In genomic region chr1:29842130-29842529, GRCh38 we compare ENCODE assay signal across 31 cellular contexts.
"Had no signal": no experiment of that assay in that cellular context is flagged by ENCODE, and none has a peak within 500 bp of the region (broad histone marks: within the 10 kb centered on the region; RNA-seq: fewer than 3 reads in every experiment).

No MANE protein-coding gene starts in this region.

- H3K4me1 ChIP-seq: esophagus squamous epithelium had no signal

- DNase-seq: activated B cell treated with CpG ODN at 0.5 μM for 24 hours; activated CD4-positive, alpha-beta T cell treated with anti-CD3 and anti-CD28 coated beads for 48 hours; activated CD4-positive, alpha-beta T cell treated with anti-CD3 and anti-CD28 coated beads, Interleukin-2, amount 50 U/mL, for 1 hour; activated CD4-positive, alpha-beta T cell treated with anti-CD3 and anti-CD28 coated beads, Interleukin-2, amount 50 U/mL, for 48 hours; activated CD8-positive, alpha-beta memory T cell treated with anti-CD3 and anti-CD28 coated beads for 24 hours; activated CD8-positive, alpha-beta T cell treated with anti-CD3 and anti-CD28 coated beads for 36 hours; activated effector memory CD4-positive, alpha-beta T cell treated with Interleukin-2 at 50 U/mL for 16 hours; activated gamma-delta T cell treated with Interleukin-2 at 50 U/mL for 16 hours; activated naive CD4-positive, alpha-beta T cell treated with anti-CD3 and anti-CD28 coated beads, Interleukin-2, amount 50 U/mL, for 16 hours; activated naive CD4-positive, alpha-beta T cell treated with Interleukin-2 at 50 U/mL for 16 hours; activated T-cell treated with anti-CD3 and anti-CD28 coated beads, Interleukin-2, amount 50 U/mL, for 4 hours; amniotic stem cell; anterior cingulate cortex; caudate nucleus; cortex of kidney; dermis blood vessel endothelial cell; effector CD4-positive, alpha-beta T cell; effector memory CD8-positive, alpha-beta T cell; erythroblast; esophagus squamous epithelium; foreskin fibroblast; head of caudate nucleus; hippocampal formation; T-helper 17 cell had no signal

- H3K36me3 ChIP-seq: esophagus squamous epithelium had no signal

- H3K4me1 Mint-ChIP-seq: activated B cell treated with CpG ODN at 0.5 μM for 24 hours; activated T-helper 17 cell treated with anti-CD3 and anti-CD28 coated beads, Interleukin-2, amount 50 U/mL, for 72 hours; T-helper 17 cell had no signal

- H3K36me3 Mint-ChIP-seq: activated naive CD8-positive, alpha-beta T cell had no signal

- ATAC-seq: activated CD4-positive, CD25-positive, alpha-beta regulatory T cell treated with anti-CD3 and anti-CD28 coated beads, Interleukin-2, amount 50 U/mL, for 24 hours; activated CD8-positive, alpha-beta T cell treated with anti-CD3 and anti-CD28 coated beads for 36 hours; activated T-cell treated with anti-CD3 and anti-CD28 coated beads, Interleukin-2, amount 50 U/mL, for 4 hours; activated T-helper 17 cell treated with anti-CD3 and anti-CD28 coated beads, Interleukin-2, amount 50 U/mL, for 72 hours; effector memory CD8-positive, alpha-beta T cell; T-helper 17 cell had no signal

- H3K27ac ChIP-seq: esophagus squamous epithelium, VCaP had no signal

- FAIRE-seq: astrocyte, colon, TTC549 had no signal

- H3K4me3 Mint-ChIP-seq: activated B cell treated with CpG ODN at 0.5 μM for 24 hours; activated CD8-positive, alpha-beta T cell treated with anti-CD3 and anti-CD28 coated beads for 36 hours; activated naive CD8-positive, alpha-beta T cell; activated T-cell treated with anti-CD3 and anti-CD28 coated beads, Interleukin-2, amount 50 U/mL, for 4 hours; activated T-helper 17 cell treated with anti-CD3 and anti-CD28 coated beads, Interleukin-2, amount 50 U/mL, for 72 hours; effector memory CD8-positive, alpha-beta T cell; T-helper 17 cell had no signal

- H3K4me3 ChIP-seq: esophagus squamous epithelium had no signal

- H3K27ac Mint-ChIP-seq: activated B cell treated with CpG ODN at 0.5 μM for 24 hours; activated CD8-positive, alpha-beta T cell treated with anti-CD3 and anti-CD28 coated beads for 36 hours; activated naive CD8-positive, alpha-beta T cell; activated T-helper 17 cell treated with anti-CD3 and anti-CD28 coated beads, Interleukin-2, amount 50 U/mL, for 72 hours; effector memory CD8-positive, alpha-beta T cell; T-helper 17 cell had no signal
